11 cellular contexts compared by ENCODE assay signal in genomic region chr13:45132384-45133064, GRCh38. TPM values are rescaled to one million over a fixed set of nuclear protein-coding genes. Genes with fewer than 3 reads are reported as not detected.
A peak's percentile ranks its signal among the peaks of the same experiment; 100 is the strongest.
DNase-seq lines count a peak whose midpoint lies in the region; ATAC-seq, FAIRE-seq and TF ChIP-seq lines count a peak whose summit lies in the region.
"Had no signal": no experiment of that assay in that cellular context is flagged by ENCODE, and none has a peak within 500 bp of the region (broad histone marks: within the 10 kb centered on the region; RNA-seq: fewer than 3 reads in every experiment).

No MANE protein-coding gene starts in this region.

- no peak overlapping the region for H3K4me3 Mint-ChIP-seq in stimulated activated naive CD8-positive, alpha-beta T cell treated with anti-CD3 and anti-CD28 coated beads, Interleukin-15, amount 100 ng/mL, for 72 hours
- H3K4me3 Mint-ChIP-seq: natural killer cell treated with Interleukin-12 subunit alpha and Interleukin-12 subunit beta and Interleukin-15 and Interleukin-18, amount 100 ng/mL, for 72 hours had no signal

- WGBS in hepatocyte (ENCODE audit: low lambda C conversion rate, missing lambda C conversion rate): 96% methylated on average over 6 of the region's 6 CpGs

- H3K9me2 ChIP-seq in hepatocyte (replicated peaks; ENCODE audit: insufficient read depth): no peaks in the 10 kb centered on the region

- H3K36me3 ChIP-seq in hepatocyte (replicated peaks; ENCODE audit: insufficient read depth, low read depth): no peaks in the 10 kb centered on the region

- peaks cover 11% of the 10 kb centered on the region for H3K4me1 Mint-ChIP-seq in stimulated activated naive CD8-positive, alpha-beta T cell treated with anti-CD3 and anti-CD28 coated beads, Interleukin-15, amount 100 ng/mL, for 72 hours

- DNase-seq in hepatocyte (ENCODE audit: low spot score): no peak
- DNase-seq in kidney glomerular epithelial cell (lab: John Stamatoyannopoulos, UW): no peak
- DNase-seq in stimulated activated naive CD8-positive, alpha-beta T cell treated with anti-CD3 and anti-CD28 coated beads, Interleukin-15, amount 100 ng/mL, for 72 hours: no peak
- no peak for DNase-seq in urothelium cell line (ENCODE audit: low spot score)
- DNase-seq: DMS53, NCI-H187 treated with DMSO at 0.1 percent for 48 hours had no signal

- H3K79me2 ChIP-seq in hepatocyte: peaks cover 97% of the 10 kb centered on the region

- H3K4me3 ChIP-seq in hepatocyte: no peak overlapping the region

- ATAC-seq in GM18517 (IDR thresholded peaks at IDR 0.05; ENCODE audit: unreplicated experiment) (peak; percentile 84), GM21423 (IDR thresholded peaks at IDR 0.05; ENCODE audit: unreplicated experiment) (peak; percentile 88), HG03159 (IDR thresholded peaks at IDR 0.05; ENCODE audit: unreplicated experiment) (peak; percentile 74), HG03457 (IDR thresholded peaks at IDR 0.05; ENCODE audit: unreplicated experiment) (no peak)
- no peak for ATAC-seq in stimulated activated naive CD8-positive, alpha-beta T cell treated with anti-CD3 and anti-CD28 coated beads, Interleukin-15, amount 100 ng/mL, for 72 hours
- ATAC-seq: natural killer cell treated with Interleukin-12 subunit alpha and Interleukin-12 subunit beta and Interleukin-15 and Interleukin-18, amount 100 ng/mL, for 72 hours had no signal

- no peak overlapping the region for H3K4me2 ChIP-seq in hepatocyte

- no peaks in the 10 kb centered on the region for H3K27me3 Mint-ChIP-seq in stimulated activated naive CD8-positive, alpha-beta T cell treated with anti-CD3 and anti-CD28 coated beads, Interleukin-15, amount 100 ng/mL, for 72 hours
- H3K27me3 Mint-ChIP-seq: natural killer cell treated with Interleukin-12 subunit alpha and Interleukin-12 subunit beta and Interleukin-15 and Interleukin-18, amount 100 ng/mL, for 72 hours had no signal

- H3K4me1 ChIP-seq in hepatocyte (ENCODE audit: insufficient read depth): peaks cover 4% of the 10 kb centered on the region

- H3K27me3 ChIP-seq in hepatocyte: no peaks in the 10 kb centered on the region

- H3K27ac ChIP-seq in hepatocyte: peak overlapping the region; percentile 28

- H3K9me3 Mint-ChIP-seq in stimulated activated naive CD8-positive, alpha-beta T cell treated with anti-CD3 and anti-CD28 coated beads, Interleukin-15, amount 100 ng/mL, for 72 hours: peaks cover 16 to 33% of the 10 kb centered on the region in 2 donors

- FAIRE-seq in urothelium cell line (lab: Jason Lieb, UNC): no peak

- no peak overlapping the region for H3K27ac Mint-ChIP-seq in stimulated activated naive CD8-positive, alpha-beta T cell treated with anti-CD3 and anti-CD28 coated beads, Interleukin-15, amount 100 ng/mL, for 72 hours
- H3K27ac Mint-ChIP-seq: natural killer cell treated with Interleukin-12 subunit alpha and Interleukin-12 subunit beta and Interleukin-15 and Interleukin-18, amount 100 ng/mL, for 72 hours had no signal

- H4K20me1 ChIP-seq in hepatocyte (ENCODE audit: insufficient read depth, poor library complexity, severe bottlenecking): no peaks in the 10 kb centered on the region

- no peak overlapping the region for H2AFZ ChIP-seq in hepatocyte

- no peak for TF ChIP-seq CTCF in hepatocyte (IDR thresholded peaks at IDR 0.05; ENCODE audit: poor library complexity)

- no peaks in the 10 kb centered on the region for H3K9me3 ChIP-seq in hepatocyte (ENCODE audit: low read depth)

RNA-seq across cellular contexts. Expression of gene GTF2F2, which starts 12.2 kb away (rescaled TPM):
- 25.7 and 25.8 TPM in 2 replicates for total RNA-seq in hepatocyte
- polyA plus RNA-seq in hepatocyte: 23.1 and 26.7 TPM in 2 replicates

Comparison
In these comparisons a context has a peak if more than half of its experiments do, and no peak if none do; other contexts are left out.
1. ATAC-seq: peak in GM18517 (single experiment), GM21423 (single experiment) and HG03159 (single experiment); none in stimulated activated naive CD8-positive, alpha-beta T cell treated with anti-CD3 and anti-CD28 coated beads, Interleukin-15, amount 100 ng/mL, for 72 hours (single experiment) and HG03457 (single experiment).